22 cellular contexts compared by ENCODE assay signal in the genomic region with DNA sequence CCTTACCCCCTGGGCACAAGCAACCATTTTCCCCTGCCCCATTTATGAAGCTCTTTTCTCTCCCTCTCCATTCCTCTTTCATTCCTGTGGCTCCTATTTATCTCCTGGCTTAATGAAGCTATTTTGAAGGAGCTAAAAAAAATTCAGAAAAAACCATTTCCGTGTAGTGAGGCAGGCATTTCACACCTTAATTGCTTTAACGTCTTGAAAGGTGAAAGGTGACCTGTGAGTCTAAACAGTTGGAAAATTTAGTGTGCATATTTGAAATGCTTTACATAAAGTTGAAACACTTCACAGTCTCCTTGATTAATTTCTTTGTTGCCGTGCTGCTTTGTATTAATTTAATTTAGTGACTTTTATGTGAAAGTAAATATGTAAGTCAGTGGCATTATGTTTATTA.
"Had no signal": no experiment of that assay in that cellular context is flagged by ENCODE, and none has a peak within 500 bp of the region (broad histone marks: within the 10 kb centered on the region; RNA-seq: fewer than 3 reads in every experiment).

No MANE protein-coding gene starts in this region.

- H3K4me3 ChIP-seq: coronary artery, gastrocnemius medialis, right lobe of liver, thyroid gland, vagina had no signal

- ATAC-seq: gastrocnemius medialis; naive thymus-derived CD4-positive, alpha-beta T cell; right lobe of liver; stimulated activated naive CD8-positive, alpha-beta T cell treated with anti-CD3 and anti-CD28 coated beads, Interleukin-15, amount 100 ng/mL, for 72 hours had no signal

- DNase-seq: effector memory CD4-positive, alpha-beta T cell; foreskin fibroblast; gastrocnemius medialis; head of caudate nucleus; mesenchymal stem cell; midbrain; naive thymus-derived CD4-positive, alpha-beta T cell; right lobe of liver; small intestine; stimulated activated CD4-positive, alpha-beta T cell treated with anti-CD3 and anti-CD28 coated beads, Interleukin-12 subunit alpha, Interleukin-12 subunit beta, amount 100 ng/mL, for 4 hours; stimulated activated CD4-positive, alpha-beta T cell treated with anti-CD3 and anti-CD28 coated beads, Interleukin-1b, Interleukin-23, amount 100 ng/mL, for 48 hours; stimulated activated CD4-positive, alpha-beta T cell treated with anti-CD3 and anti-CD28 coated beads, Interleukin-4, amount 100 ng/mL, for 1 hour; stimulated activated CD8-positive, alpha-beta memory T cell treated with anti-CD3 and anti-CD28 coated beads, Interleukin-4, amount 100 ng/mL, for 48 hours; stimulated activated naive CD4-positive, alpha-beta T cell; stimulated activated naive CD8-positive, alpha-beta T cell treated with anti-CD3 and anti-CD28 coated beads, Interleukin-15, amount 100 ng/mL, for 72 hours; thyroid gland had no signal

- H3K79me2 ChIP-seq: parathyroid adenoma had no signal

- H3K4me3 Mint-ChIP-seq: naive thymus-derived CD4-positive, alpha-beta T cell; nephron; stimulated activated naive CD8-positive, alpha-beta T cell treated with anti-CD3 and anti-CD28 coated beads, Interleukin-15, amount 100 ng/mL, for 72 hours had no signal

- H3K4me1 ChIP-seq: parathyroid adenoma, right lobe of liver had no signal

- H2AFZ ChIP-seq: parathyroid adenoma had no signal

- H3K27ac ChIP-seq: coronary artery, gastrocnemius medialis, neutrophil, parathyroid adenoma, right lobe of liver, thyroid gland, vagina had no signal

- H3K9me3 Mint-ChIP-seq: nephron; stimulated activated naive CD8-positive, alpha-beta T cell treated with anti-CD3 and anti-CD28 coated beads, Interleukin-15, amount 100 ng/mL, for 72 hours had no signal

- H3K36me3 Mint-ChIP-seq: naive thymus-derived CD4-positive, alpha-beta T cell had no signal

- H3K9ac ChIP-seq: parathyroid adenoma had no signal

- H3K36me3 ChIP-seq: gastrocnemius medialis, neutrophil, right lobe of liver, thyroid gland, vagina had no signal

- H3K9me3 ChIP-seq: gastrocnemius medialis, neutrophil, right lobe of liver, thyroid gland, vagina had no signal

- H3K4me1 Mint-ChIP-seq: naive thymus-derived CD4-positive, alpha-beta T cell; stimulated activated naive CD8-positive, alpha-beta T cell treated with anti-CD3 and anti-CD28 coated beads, Interleukin-15, amount 100 ng/mL, for 72 hours had no signal

- H3K27me3 Mint-ChIP-seq: progenitor cell of endocrine pancreas; stimulated activated naive CD8-positive, alpha-beta T cell treated with anti-CD3 and anti-CD28 coated beads, Interleukin-15, amount 100 ng/mL, for 72 hours had no signal

- H3K27me3 ChIP-seq: gastrocnemius medialis, neutrophil, right lobe of liver, thyroid gland, vagina had no signal

- H3K27ac Mint-ChIP-seq: naive thymus-derived CD4-positive, alpha-beta T cell; nephron; progenitor cell of endocrine pancreas; stimulated activated naive CD8-positive, alpha-beta T cell treated with anti-CD3 and anti-CD28 coated beads, Interleukin-15, amount 100 ng/mL, for 72 hours had no signal
